8 cellular contexts compared by ENCODE assay signal in genomic region chr19:52820472-52821205, GRCh38. TPM values are rescaled to one million over a fixed set of nuclear protein-coding genes. Genes with fewer than 3 reads are reported as not detected.
A peak's percentile ranks its signal among the peaks of the same experiment; 100 is the strongest.
DNase-seq lines count a peak whose midpoint lies in the region; ATAC-seq and TF ChIP-seq lines count a peak whose summit lies in the region.
"Not testable (repeated sequence)": the region's sequence is repeated elsewhere in the genome, so short reads cannot be mapped to it uniquely, and the experiment has no call there.

No MANE protein-coding gene starts in this region.

- H3K9ac ChIP-seq in HCT116 (ENCODE audit: low read length) (peak overlapping the region; percentile 61), subcutaneous abdominal adipose tissue (ENCODE audit: low read length in 5 of 5) (peak overlapping the region; percentile 48 to 81 (median 63))

- not testable (repeated sequence) for H3K4me1 ChIP-seq in HCT116 (ENCODE audit: control insufficient read depth in 1 of 2, insufficient read depth in 2 of 2, low read length in 2 of 2); breast epithelium; right atrium auricular region; neuron (ENCODE audit: insufficient read depth, low read length)
- peaks cover 0 to 11% (median 7%) of the 10 kb centered on the region in 5 donors for H3K4me1 ChIP-seq in subcutaneous abdominal adipose tissue (ENCODE audit: control insufficient read depth in 5 of 5, insufficient read depth in 5 of 5, low read length in 5 of 5)

- peak overlapping the region; percentile 5; the same call in 1 of the 2 replicates for H3K27ac ChIP-seq in HCT116 (ENCODE audit: low read depth, low read length)
- not testable (repeated sequence) for H3K27ac ChIP-seq in WERI-Rb-1; subcutaneous abdominal adipose tissue (ENCODE audit: low read depth, low read length)
- peak overlapping the region; percentile 28 to 37 for H3K27ac ChIP-seq in breast epithelium
- H3K27ac ChIP-seq in right atrium auricular region: peak overlapping the region; percentile 57 to 64

- ATAC-seq in HCT116: peak; percentile 30

- H3K36me3 ChIP-seq in HCT116 (ENCODE audit: control insufficient read depth in 1 of 2, insufficient read depth in 2 of 2, low read length in 2 of 2); WERI-Rb-1; breast epithelium; right atrium auricular region; neuron (ENCODE audit: insufficient read depth, low read length): not testable (repeated sequence)
- peaks cover 0 to 11% (median 8%) of the 10 kb centered on the region in 5 donors for H3K36me3 ChIP-seq in subcutaneous abdominal adipose tissue (ENCODE audit: control insufficient read depth in 5 of 5, insufficient read depth in 5 of 5, low read length in 5 of 5)

- peak; percentile 45 for DNase-seq in EL
- not testable (repeated sequence) for DNase-seq in HCT116 (ENCODE audit: low read depth, low spot score); WERI-Rb-1; right atrium auricular region (ENCODE audit: low spot score)
- DNase-seq in M059J (ENCODE audit: low read depth): peak; percentile 44
- peak in 1 of 2 donors; percentile 19 for DNase-seq in breast epithelium (ENCODE audit: low spot score in 2 of 2)

- TSS peak; percentile 65 for BruUV-seq in HCT116 (replicated peaks; lab: Mats Ljungman, UMichigan)

- CTCF ChIA-PET in HCT116 (lab: Charles Lee): not testable (repeated sequence)

- not testable (repeated sequence) for TF ChIP-seq POLR2A in HCT116 (IDR thresholded peaks at IDR 0.05; ENCODE audit: borderline replicate concordance, extremely low read depth, insufficient read depth, insufficient read length); breast epithelium (IDR thresholded peaks at IDR 0.05)

- H3K9me2 ChIP-seq in HCT116 (ENCODE audit: insufficient read depth): not testable (repeated sequence)

- H3K4me3 ChIP-seq in HCT116 (replicated peaks in 1 of 2; ENCODE audit: low read depth in 1 of 2, low read length in 2 of 2) (peak overlapping the region; percentile 67 to 68), WERI-Rb-1 (ENCODE audit: low read depth, low read length) (peak overlapping the region; percentile 79), breast epithelium (peak overlapping the region; percentile 59 to 66 (median 65)), right atrium auricular region (peak overlapping the region; percentile 65 to 70), neuron (ENCODE audit: low read length) (peak overlapping the region; percentile 92), subcutaneous abdominal adipose tissue (ENCODE audit: low read depth in 1 of 5, low read length in 5 of 5) (peak overlapping the region; percentile 73 to 86 (median 80))

- RAD21 ChIA-PET in HCT116 (lab: Charles Lee; ENCODE audit: low non-redundant PET in 1 of 2, low total read pairs in 2 of 2, uncharacterized antibody in 2 of 2, unreplicated experiment in 2 of 2): not testable (repeated sequence)

- not testable (repeated sequence) for H3K27me3 ChIP-seq in HCT116 (ENCODE audit: insufficient read depth, low read length); WERI-Rb-1 (ENCODE audit: insufficient read depth, low read depth, severe bottlenecking); breast epithelium; right atrium auricular region; neuron (ENCODE audit: insufficient read depth, low read length); subcutaneous abdominal adipose tissue (ENCODE audit: control insufficient read depth in 5 of 5, insufficient read depth in 4 of 5, low read length in 5 of 5)

- peak overlapping the region; percentile 89 for H3K4me2 ChIP-seq in HCT116 (ENCODE audit: low read length)

- TF ChIP-seq CTCF in HCT116 (IDR thresholded peaks at IDR 0.05 in 2 of 3, conservative IDR thresholded peaks at IDR 0.05 in 1 of 3; ENCODE audit: borderline replicate concordance in 1 of 3, insufficient read depth in 1 of 3, low read depth in 2 of 3, low read length in 2 of 3); WERI-Rb-1 (IDR thresholded peaks at IDR 0.05; ENCODE audit: low read depth, low read length); breast epithelium (IDR thresholded peaks at IDR 0.05); right atrium auricular region (IDR thresholded peaks at IDR 0.05): not testable (repeated sequence)

- H4K20me1 ChIP-seq in HCT116 (ENCODE audit: insufficient read depth): not testable (repeated sequence)

- H2AFZ ChIP-seq in HCT116 (ENCODE audit: low read depth, low read length, poor library complexity, severe bottlenecking); neuron (ENCODE audit: low read depth, low read length): not testable (repeated sequence)

- not testable (repeated sequence) for H3K79me2 ChIP-seq in HCT116 (ENCODE audit: insufficient read depth, low read length)

- POLR2A ChIA-PET in HCT116 (lab: Charles Lee): not testable (repeated sequence)

- intact Hi-C loops in HCT116 (cut with micrococcal nuclease): loop anchor here (2.0 kb wide), 1 partner anchor 36 kb away; the partner anchor contains the start of gene ZNF468
- intact Hi-C loops in breast epithelium (cut with DNase I; ENCODE audit: low total_unique reads): not testable (repeated sequence)

- not testable (repeated sequence) for TF ChIP-seq RAD21 in HCT116 (IDR thresholded peaks at IDR 0.05; ENCODE audit: low read depth)

- H3K9me3 ChIP-seq in HCT116 (ENCODE audit: control insufficient read depth in 1 of 2, insufficient read depth in 1 of 2, low read depth in 1 of 2, low read length in 2 of 2); WERI-Rb-1 (ENCODE audit: severe bottlenecking); breast epithelium; right atrium auricular region; neuron (ENCODE audit: low read length); subcutaneous abdominal adipose tissue (ENCODE audit: control insufficient read depth in 5 of 5, low read length in 5 of 5): not testable (repeated sequence)

RNA-seq across cellular contexts. Expression of gene ZNF28, which starts 0.8 kb away (rescaled TPM):
- total RNA-seq in HCT116 (2021; ENCODE audit: unreplicated experiment) (17.8 TPM), breast epithelium (10 to 100 TPM; 10.2 to 23.0 (median 15.7) TPM), right atrium auricular region (1 to 10 TPM; 4.4 to 8.1 TPM)
- 10.8 and 12.6 TPM in 2 replicates for polyA plus RNA-seq in HCT116 (2012)
- 26.6 and 30.6 TPM in 2 replicates for total RNA-seq in M059J (2014; rRNA removed; shearing (Covaris generic))

RNA-seq across cellular contexts. Expression of gene ZNF600, which starts 34.0 kb away (rescaled TPM):
- total RNA-seq in HCT116 (2021; ENCODE audit: unreplicated experiment) (12.7 TPM), breast epithelium (10 to 100 TPM in 2 of 3 donors, 1 to 10 TPM in 1; 9.8 to 13.3 (median 12.4) TPM), right atrium auricular region (1 to 10 TPM; 1.3 to 2.4 TPM)
- 10.1 and 12.1 TPM in 2 replicates for polyA plus RNA-seq in HCT116 (2012)
- total RNA-seq in M059J (2014; rRNA removed; shearing (Covaris generic)): 7.4 and 7.6 TPM in 2 replicates

RNA-seq across cellular contexts. Expression of gene ZNF468, which starts 36.8 kb away (rescaled TPM):
- 12.3 TPM for total RNA-seq in HCT116 (2021; ENCODE audit: unreplicated experiment)
- polyA plus RNA-seq in HCT116 (2012): 7.7 and 9.5 TPM in 2 replicates
- total RNA-seq in M059J (2014; rRNA removed; shearing (Covaris generic)): 22.4 and 27.1 TPM in 2 replicates
- total RNA-seq in breast epithelium: 10 to 100 TPM; 14.9 to 38.2 (median 22.6) TPM
- total RNA-seq in right atrium auricular region: 10 to 100 TPM in 1 of 2 donors, 1 to 10 TPM in 1; 7.1 to 13.8 TPM
